In the genomic region with DNA sequence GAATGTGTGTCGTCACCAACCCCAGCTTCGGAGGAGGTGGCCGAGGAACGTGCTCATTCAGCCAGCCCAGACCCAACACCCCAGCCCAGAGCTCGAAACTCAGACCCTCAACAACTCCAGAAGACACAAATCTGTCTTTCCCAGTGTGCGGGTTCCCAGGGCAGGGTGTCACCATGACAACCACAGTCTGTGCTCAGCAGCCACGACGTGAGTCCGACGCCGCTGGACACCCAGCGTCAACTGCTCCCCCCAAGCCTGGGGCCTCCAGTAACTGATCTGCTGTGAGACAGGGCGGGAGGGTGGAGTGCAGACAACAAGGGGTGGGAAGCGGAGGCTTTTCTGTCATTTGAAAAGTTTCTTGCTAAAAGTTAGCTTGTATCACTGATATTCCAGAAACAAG, we compare ENCODE assay signal across 22 cellular contexts.
"Had no signal": no experiment of that assay in that cellular context is flagged by ENCODE, and none has a peak within 500 bp of the region (broad histone marks: within the 10 kb centered on the region; RNA-seq: fewer than 3 reads in every experiment).

No MANE protein-coding gene starts in this region.

- H3K4me3 ChIP-seq: dorsolateral prefrontal cortex, lung, thyroid gland had no signal

- H3K27me3 Mint-ChIP-seq: activated CD8-positive, alpha-beta memory T cell treated with anti-CD3 and anti-CD28 coated beads, Interleukin-2, amount 10 ng/mL, durations not matched to agents 7 days and 5 days; activated T-helper 17 cell treated with anti-CD3 and anti-CD28 coated beads, Interleukin-2, amount 50 U/mL, for 72 hours had no signal

- ATAC-seq: activated CD8-positive, alpha-beta memory T cell treated with anti-CD3 and anti-CD28 coated beads, Interleukin-2, amount 10 ng/mL, durations not matched to agents 7 days and 5 days; activated T-helper 17 cell treated with anti-CD3 and anti-CD28 coated beads, Interleukin-2, amount 50 U/mL, for 72 hours; left colon had no signal

- H2AFZ ChIP-seq: parathyroid adenoma had no signal

- H3K9me3 ChIP-seq: neutrophil, thyroid gland had no signal

- H3K27ac ChIP-seq: brain microvascular endothelial cell, dorsolateral prefrontal cortex, neutrophil, parathyroid adenoma, thyroid gland, VCaP had no signal

- H3K9ac ChIP-seq: parathyroid adenoma had no signal

- H3K4me3 Mint-ChIP-seq: activated CD8-positive, alpha-beta memory T cell treated with anti-CD3 and anti-CD28 coated beads, Interleukin-2, amount 10 ng/mL, durations not matched to agents 7 days and 5 days; activated T-helper 17 cell treated with anti-CD3 and anti-CD28 coated beads, Interleukin-2, amount 50 U/mL, for 72 hours; mesothelial cell of epicardium had no signal

- H3K9me3 Mint-ChIP-seq: activated T-helper 17 cell treated with anti-CD3 and anti-CD28 coated beads, Interleukin-2, amount 50 U/mL, for 72 hours; mesothelial cell of epicardium had no signal

- H3K4me1 ChIP-seq: parathyroid adenoma had no signal

- H3K27ac Mint-ChIP-seq: mesothelial cell of epicardium had no signal

- H3K79me2 ChIP-seq: parathyroid adenoma had no signal

- DNase-seq: activated CD4-positive, alpha-beta T cell treated with anti-CD3 and anti-CD28 coated beads for 1 hour; activated CD4-positive, alpha-beta T cell treated with anti-CD3 and anti-CD28 coated beads, Interleukin-2, amount 50 U/mL, for 4 hours; activated CD8-positive, alpha-beta memory T cell treated with anti-CD3 and anti-CD28 coated beads, Interleukin-2, amount 10 ng/mL, durations not matched to agents 7 days and 5 days; activated naive CD4-positive, alpha-beta T cell treated with Interleukin-2 at 50 U/mL for 16 hours; aorta; brain microvascular endothelial cell; central memory CD4-positive, alpha-beta T cell; dorsolateral prefrontal cortex; foreskin melanocyte; hippocampal formation; islet precursor cell; left colon; stimulated activated CD4-positive, alpha-beta T cell treated with anti-CD3 and anti-CD28 coated beads, Interleukin-1b, Interleukin-23, amount 100 ng/mL, for 48 hours; stimulated activated CD8-positive, alpha-beta memory T cell treated with anti-CD3 and anti-CD28 coated beads, Interleukin-4, amount 100 ng/mL, for 48 hours; stimulated activated naive CD4-positive, alpha-beta T cell treated with Interleukin-2 at 50 U/mL for 16 hours; thyroid gland had no signal

- H3K27me3 ChIP-seq: brain microvascular endothelial cell, dorsolateral prefrontal cortex, neutrophil, thyroid gland had no signal
